ENCODE assay signal across 17 cellular contexts in genomic region chr10:11705687-11706086, GRCh38. TPM values are rescaled to one million over a fixed set of nuclear protein-coding genes. Genes with fewer than 3 reads are reported as not detected.
DNase-seq lines count a peak whose midpoint lies in the region; ATAC-seq and TF ChIP-seq lines count a peak whose summit lies in the region.
"Had no signal": no experiment of that assay in that cellular context is flagged by ENCODE, and none has a peak within 500 bp of the region (broad histone marks: within the 10 kb centered on the region; RNA-seq: fewer than 3 reads in every experiment).

No MANE protein-coding gene starts in this region.

- POLR2A ChIA-PET in CD4-positive, alpha-beta memory T cell (lab: Charles Lee; ENCODE audit: partially characterized antibody) = no interaction called here

- no peak overlapping the region for H3K4me2 ChIP-seq in osteoblast (ENCODE audit: insufficient read depth, low read length)

- no peaks in the 10 kb centered on the region for H3K36me3 ChIP-seq in osteoblast (ENCODE audit: insufficient read depth, low read length)
- H3K36me3 ChIP-seq in CD4-positive, alpha-beta memory T cell (ENCODE audit: insufficient read depth, low read length) = no peaks in the 10 kb centered on the region
- H3K36me3 ChIP-seq: SJCRH30 had no signal

- no peak overlapping the region for H3K27ac Mint-ChIP-seq in CD4-positive, alpha-beta memory T cell
- H3K27ac Mint-ChIP-seq: CD14-positive monocyte had no signal

- no peaks in the 10 kb centered on the region for H3K79me2 ChIP-seq in osteoblast (ENCODE audit: insufficient read depth, low read length)

- H3K4me3 Mint-ChIP-seq in CD4-positive, alpha-beta memory T cell = no peak overlapping the region
- H3K4me3 Mint-ChIP-seq: CD14-positive monocyte had no signal

- DNase-seq in DMS 273 treated with DMSO at 0.1 percent for 48 hours (lab: John Stamatoyannopoulos, UW) (peak; percentile 29), HCEC 1CT (peak; percentile 47), epithelial cell of esophagus (ENCODE audit: low read depth) (peak; percentile 23), osteoblast (ENCODE audit: insufficient read length, low spot score, missing footprints) (peak; percentile 81), activated T-cell treated with anti-CD3 and anti-CD28 coated beads for 4 hours (no peak)
- no peak for DNase-seq in CD4-positive, alpha-beta memory T cell
- DNase-seq: AML-193, Caco-2, DMS53, Karpas-422, NCI-H1105 treated with DMSO at 0.1 percent for 48 hours, NCI-H187, NCI-H526 treated with DMSO at 0.1 percent for 48 hours, OCI-M1, SJCRH30 had no signal

- peaks cover 1 to 6% of the 10 kb centered on the region in 2 donors for H3K27me3 Mint-ChIP-seq in CD4-positive, alpha-beta memory T cell

- peaks cover 4% of the 10 kb centered on the region for H3K27me3 ChIP-seq in osteoblast (ENCODE audit: insufficient read depth, low read length)
- H3K27me3 ChIP-seq in CD4-positive, alpha-beta memory T cell (ENCODE audit: insufficient read depth, low read length) = no peaks in the 10 kb centered on the region
- H3K27me3 ChIP-seq: SJCRH30 had no signal

- no peak overlapping the region for H2AFZ ChIP-seq in osteoblast (ENCODE audit: low read length)

- peaks cover 5 to 12% (median 5%) of the 10 kb centered on the region in 4 donors for H3K4me1 Mint-ChIP-seq in CD4-positive, alpha-beta memory T cell

- TF ChIP-seq CTCF in epithelial cell of esophagus (IDR thresholded peaks at IDR 0.05; ENCODE audit: insufficient read depth, low read depth, low read length, missing control alignments) = no peak
- no peak for TF ChIP-seq CTCF in osteoblast (IDR thresholded peaks at IDR 0.05; ENCODE audit: extremely low read depth, low read depth, low read length)

- H4K20me1 ChIP-seq in osteoblast (ENCODE audit: insufficient read depth, low read length) = no peaks in the 10 kb centered on the region

- H3K4me3 ChIP-seq in epithelial cell of esophagus (ENCODE audit: low read length) (no peak overlapping the region), osteoblast (ENCODE audit: insufficient read depth, low read length) (no peak overlapping the region)
- H3K4me3 ChIP-seq in CD4-positive, alpha-beta memory T cell (ENCODE audit: low read length in 2 of 2) = no peak overlapping the region
- H3K4me3 ChIP-seq: SJCRH30 had no signal

- intact Hi-C loops in CD4-positive, alpha-beta memory T cell (cut with micrococcal nuclease) = no loop called here

- H3K36me3 Mint-ChIP-seq in CD4-positive, alpha-beta memory T cell = peaks cover 0 to 3% of the 10 kb centered on the region in 2 donors

- CTCF ChIA-PET in CD4-positive, alpha-beta memory T cell (lab: Charles Lee; ENCODE audit: partially characterized antibody) = no interaction called here

- H3K27ac ChIP-seq in osteoblast (ENCODE audit: low read depth, low read length) = no peak overlapping the region
- no peak overlapping the region for H3K27ac ChIP-seq in CD4-positive, alpha-beta memory T cell (ENCODE audit: low read depth, low read length)
- H3K27ac ChIP-seq: SJCRH30 had no signal

- no peaks in the 10 kb centered on the region for H3K9me3 Mint-ChIP-seq in CD4-positive, alpha-beta memory T cell

- peaks cover 3% of the 10 kb centered on the region for H3K4me1 ChIP-seq in osteoblast (ENCODE audit: insufficient read depth, low read length)
- H3K4me1 ChIP-seq in CD4-positive, alpha-beta memory T cell (ENCODE audit: insufficient read depth, low read length) = peaks cover 9% of the 10 kb centered on the region
- H3K4me1 ChIP-seq: SJCRH30 had no signal

- no peaks in the 10 kb centered on the region for H3K9me3 ChIP-seq in osteoblast (ENCODE audit: low read depth, low read length)
- no peaks in the 10 kb centered on the region for H3K9me3 ChIP-seq in CD4-positive, alpha-beta memory T cell (ENCODE audit: control insufficient read depth in 1 of 2, low read length in 2 of 2)
- H3K9me3 ChIP-seq: Caco-2, SJCRH30 had no signal

- no peak for ATAC-seq in GM18519 (IDR thresholded peaks at IDR 0.05; ENCODE audit: low FRiP score, unreplicated experiment)

RNA-seq across cellular contexts. Expression of gene ECHDC3, which starts 36.5 kb away (rescaled TPM):
- 0.36 and 13.8 TPM in 2 replicates for total RNA-seq in osteoblast
- under 1 TPM; 0.47 to 0.49 TPM for total RNA-seq in CD4-positive, alpha-beta memory T cell
- polyA plus RNA-seq in CD4-positive, alpha-beta memory T cell = under 1 TPM in 1 of 2 donors, not detected in 1; 0.14 TPM
- total RNA-seq: SJCRH30 had no signal

Comparison
In these comparisons a context has a peak if more than half of its experiments do, and no peak if none do; other contexts are left out.
1. DNase-seq: peak in DMS 273 treated with DMSO at 0.1 percent for 48 hours (single experiment), HCEC 1CT (single experiment), epithelial cell of esophagus (single experiment) and osteoblast (single experiment); none in CD4-positive, alpha-beta memory T cell (0 of 5) and activated T-cell treated with anti-CD3 and anti-CD28 coated beads for 4 hours (single experiment).